In the genomic region with DNA sequence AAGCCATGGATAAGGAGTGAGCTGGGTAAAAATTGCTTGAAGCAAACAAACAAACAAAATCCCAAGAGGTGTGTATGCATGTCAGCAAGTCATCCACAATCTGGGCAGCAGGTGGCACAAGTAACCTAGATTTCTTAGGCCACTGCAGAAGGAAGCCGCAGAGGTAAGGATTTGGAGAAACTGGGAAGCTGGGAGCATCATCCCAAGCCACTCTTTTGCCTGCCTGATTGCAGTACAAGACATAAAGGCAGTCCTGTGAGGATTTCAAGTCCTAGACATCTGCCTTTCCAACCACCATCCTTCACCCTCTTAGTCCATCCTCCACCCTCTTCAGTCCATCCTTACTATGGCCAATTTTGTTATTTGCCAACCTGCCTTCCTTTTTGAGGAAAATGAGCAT, we compare ENCODE assay signal across 8 cellular contexts.
A peak's percentile ranks its signal among the peaks of the same experiment; 100 is the strongest.
DNase-seq lines count a peak whose midpoint lies in the region; ATAC-seq and TF ChIP-seq lines count a peak whose summit lies in the region.

No MANE protein-coding gene starts in this region.

- DNase-seq in 8988T (peak; percentile 41), G401 (ENCODE audit: low spot score) (peak; percentile 87), NCI-H146 treated with DMSO at 0.1 percent for 48 hours (lab: John Stamatoyannopoulos, UW; ENCODE audit: unreplicated experiment) (peak; percentile 47), UCSD-AML1 (lab: John Stamatoyannopoulos, UW; ENCODE audit: unreplicated experiment) (peak; percentile 20), fibroblast of pulmonary artery (ENCODE audit: low read depth) (peak; percentile 90), coronary artery (ENCODE audit: low spot score) (no peak)

- peaks cover 3% of the 10 kb centered on the region for H3K4me1 ChIP-seq in parathyroid adenoma

- no peaks in the 10 kb centered on the region for H3K9me3 ChIP-seq in parathyroid adenoma (ENCODE audit: control insufficient read depth, low read length)

- in situ Hi-C loops in G401 (cut with HindIII; ENCODE audit: low sequenced_read_pairs): no loop called here

- no peak overlapping the region for H3K27ac ChIP-seq in parathyroid adenoma
- H3K27ac ChIP-seq in coronary artery: no peak overlapping the region

- ATAC-seq in HG02642 (IDR thresholded peaks at IDR 0.05; ENCODE audit: poor library complexity, unreplicated experiment): no peak

- H3K27me3 ChIP-seq in parathyroid adenoma (ENCODE audit: control insufficient read depth, insufficient read depth, low read length): no peaks in the 10 kb centered on the region

- no peaks in the 10 kb centered on the region for H3K79me2 ChIP-seq in parathyroid adenoma

- H3K36me3 ChIP-seq in parathyroid adenoma (ENCODE audit: control insufficient read depth, insufficient read depth, low read length): no peaks in the 10 kb centered on the region

- H3K4me2 ChIP-seq in parathyroid adenoma (ENCODE audit: low read length): no peak overlapping the region

- H3K4me3 ChIP-seq in fibroblast of pulmonary artery (replicated peaks; ENCODE audit: low read depth, low read length) (no peak overlapping the region), parathyroid adenoma (ENCODE audit: low read depth, low read length) (no peak overlapping the region), coronary artery (no peak overlapping the region)

- no peak overlapping the region for H2AFZ ChIP-seq in parathyroid adenoma

- TF ChIP-seq CTCF in fibroblast of pulmonary artery (IDR thresholded peaks at IDR 0.05; ENCODE audit: low read length, missing control alignments): peak; percentile 70
- TF ChIP-seq CTCF in parathyroid adenoma (IDR thresholded peaks at IDR 0.05): peak; percentile 45
- TF ChIP-seq CTCF in coronary artery (IDR thresholded peaks at IDR 0.05): no peak

- H3K9ac ChIP-seq in parathyroid adenoma: no peak overlapping the region
